34 cellular contexts compared by ENCODE assay signal in genomic region chr15:88014492-88014891, GRCh38.
"Had no signal": no experiment of that assay in that cellular context is flagged by ENCODE, and none has a peak within 500 bp of the region (broad histone marks: within the 10 kb centered on the region; RNA-seq: fewer than 3 reads in every experiment).

No MANE protein-coding gene starts in this region.

- H3K36me3 Mint-ChIP-seq: activated CD4-positive, alpha-beta memory T cell treated with anti-CD3 and anti-CD28 coated beads for 36 hours; activated CD8-positive, alpha-beta memory T cell treated with anti-CD3 and anti-CD28 coated beads, Interleukin-2, amount 10 ng/mL, durations not matched to agents 7 days and 5 days; activated naive CD4-positive, alpha-beta T cell treated with anti-CD3 and anti-CD28 coated beads, Interleukin-2, amount 50 U/mL, for 24 hours; activated naive CD8-positive, alpha-beta T cell treated with anti-CD3 and anti-CD28 coated beads for 36 hours had no signal

- H3K4me3 Mint-ChIP-seq: activated CD4-positive, alpha-beta memory T cell treated with anti-CD3 and anti-CD28 coated beads for 36 hours; activated CD4-positive, alpha-beta T cell treated with anti-CD3 and anti-CD28 coated beads for 36 hours; activated CD4-positive, alpha-beta T cell treated with anti-CD3 and anti-CD28 coated beads, Interleukin-2, amount 10 ng/mL, durations not matched to agents 24 days and 14 days; activated CD8-positive, alpha-beta memory T cell treated with anti-CD3 and anti-CD28 coated beads, Interleukin-2, amount 10 ng/mL, durations not matched to agents 7 days and 5 days; activated CD8-positive, alpha-beta T cell treated with anti-CD3 and anti-CD28 coated beads, Interleukin-2, amount 10 ng/mL, durations not matched to agents 7 days and 5 days; activated naive CD4-positive, alpha-beta T cell treated with anti-CD3 and anti-CD28 coated beads for 36 hours; activated naive CD4-positive, alpha-beta T cell treated with anti-CD3 and anti-CD28 coated beads, Interleukin-2, amount 50 U/mL, for 24 hours; activated naive CD8-positive, alpha-beta T cell treated with anti-CD3 and anti-CD28 coated beads for 36 hours; activated naive CD8-positive, alpha-beta T cell treated with anti-CD3 and anti-CD28 coated beads, Interleukin-2, amount 50 U/mL, for 24 hours; activated T-helper 1 cell treated with anti-CD3 and anti-CD28 coated beads, Interleukin-12 subunit alpha, Interleukin-12 subunit beta, Interleukin-2, Interleukin-4 antibody, amounts not matched to agents 30 ng/mL and 10 ng/mL and 1 ng/mL, durations not matched to agents 14 hours and 24 hours and 36 hours; central memory CD8-positive, alpha-beta T cell; effector memory CD8-positive, alpha-beta T cell had no signal

- H3K4me1 ChIP-seq: adrenal gland, foreskin keratinocyte, gastrocnemius medialis had no signal

- H3K27ac Mint-ChIP-seq: activated CD4-positive, alpha-beta memory T cell treated with anti-CD3 and anti-CD28 coated beads for 36 hours; activated CD4-positive, alpha-beta T cell treated with anti-CD3 and anti-CD28 coated beads for 36 hours; activated CD4-positive, alpha-beta T cell treated with anti-CD3 and anti-CD28 coated beads, Interleukin-2, amount 10 ng/mL, durations not matched to agents 24 days and 14 days; activated CD8-positive, alpha-beta memory T cell treated with anti-CD3 and anti-CD28 coated beads, Interleukin-2, amount 10 ng/mL, durations not matched to agents 7 days and 5 days; activated CD8-positive, alpha-beta T cell treated with anti-CD3 and anti-CD28 coated beads, Interleukin-2, amount 10 ng/mL, durations not matched to agents 7 days and 5 days; activated naive CD4-positive, alpha-beta T cell treated with anti-CD3 and anti-CD28 coated beads for 36 hours; activated naive CD4-positive, alpha-beta T cell treated with anti-CD3 and anti-CD28 coated beads, Interleukin-2, amount 50 U/mL, for 24 hours; activated naive CD8-positive, alpha-beta T cell treated with anti-CD3 and anti-CD28 coated beads for 36 hours; activated naive CD8-positive, alpha-beta T cell treated with anti-CD3 and anti-CD28 coated beads, Interleukin-2, amount 50 U/mL, for 24 hours; activated T-helper 1 cell treated with anti-CD3 and anti-CD28 coated beads, Interleukin-12 subunit alpha, Interleukin-12 subunit beta, Interleukin-2, Interleukin-4 antibody, amounts not matched to agents 30 ng/mL and 10 ng/mL and 1 ng/mL, durations not matched to agents 14 hours and 24 hours and 36 hours; activated T-helper 2 cell treated with anti-CD3 and anti-CD28 coated beads, Interferon-gamma antibody, Interleukin-2, Interleukin-4, amounts not matched to agents 10 μg/mL and 5 μg/mL and 100 μg/mL, durations not matched to agents 14 hours and 24 hours and 36 hours; effector memory CD8-positive, alpha-beta T cell had no signal

- ATAC-seq: activated CD4-positive, alpha-beta T cell treated with anti-CD3 and anti-CD28 coated beads for 36 hours; activated CD8-positive, alpha-beta memory T cell treated with anti-CD3 and anti-CD28 coated beads, Interleukin-2, amount 10 ng/mL, durations not matched to agents 7 days and 5 days; activated CD8-positive, alpha-beta T cell treated with anti-CD3 and anti-CD28 coated beads, Interleukin-2, amount 10 ng/mL, durations not matched to agents 7 days and 5 days; activated naive CD8-positive, alpha-beta T cell treated with anti-CD3 and anti-CD28 coated beads, Interleukin-2, amount 50 U/mL, for 24 hours; effector memory CD8-positive, alpha-beta T cell; foreskin keratinocyte; gastrocnemius medialis had no signal

- H3K9me3 ChIP-seq: adrenal gland, esophagus muscularis mucosa, gastrocnemius medialis, heart left ventricle had no signal

- H3K27me3 Mint-ChIP-seq: activated CD4-positive, alpha-beta memory T cell treated with anti-CD3 and anti-CD28 coated beads for 36 hours; activated CD4-positive, alpha-beta T cell treated with anti-CD3 and anti-CD28 coated beads for 36 hours; activated CD4-positive, alpha-beta T cell treated with anti-CD3 and anti-CD28 coated beads, Interleukin-2, amount 10 ng/mL, durations not matched to agents 24 days and 14 days; activated CD8-positive, alpha-beta memory T cell treated with anti-CD3 and anti-CD28 coated beads, Interleukin-2, amount 10 ng/mL, durations not matched to agents 7 days and 5 days; activated naive CD4-positive, alpha-beta T cell treated with anti-CD3 and anti-CD28 coated beads, Interleukin-2, amount 50 U/mL, for 24 hours; activated naive CD8-positive, alpha-beta T cell treated with anti-CD3 and anti-CD28 coated beads, Interleukin-2, amount 50 U/mL, for 24 hours had no signal

- H3K27me3 ChIP-seq: adrenal gland, brain microvascular endothelial cell, foreskin keratinocyte, gastrocnemius medialis, heart left ventricle had no signal

- H3K36me3 ChIP-seq: adrenal gland, brain microvascular endothelial cell, esophagus muscularis mucosa, gastrocnemius medialis, heart left ventricle had no signal

- H3K4me1 Mint-ChIP-seq: activated CD4-positive, alpha-beta T cell treated with anti-CD3 and anti-CD28 coated beads for 36 hours; activated CD4-positive, alpha-beta T cell treated with anti-CD3 and anti-CD28 coated beads, Interleukin-2, amount 10 ng/mL, durations not matched to agents 24 days and 14 days; activated CD8-positive, alpha-beta memory T cell treated with anti-CD3 and anti-CD28 coated beads, Interleukin-2, amount 10 ng/mL, durations not matched to agents 7 days and 5 days; activated naive CD4-positive, alpha-beta T cell treated with anti-CD3 and anti-CD28 coated beads, Interleukin-2, amount 50 U/mL, for 24 hours; activated naive CD8-positive, alpha-beta T cell treated with anti-CD3 and anti-CD28 coated beads for 36 hours; activated naive CD8-positive, alpha-beta T cell treated with anti-CD3 and anti-CD28 coated beads, Interleukin-2, amount 50 U/mL, for 24 hours; central memory CD8-positive, alpha-beta T cell had no signal

- H3K27ac ChIP-seq: adrenal gland, brain microvascular endothelial cell, foreskin keratinocyte, gastrocnemius medialis had no signal

- H3K9me3 Mint-ChIP-seq: activated CD4-positive, alpha-beta memory T cell treated with anti-CD3 and anti-CD28 coated beads for 36 hours; activated CD4-positive, alpha-beta T cell treated with anti-CD3 and anti-CD28 coated beads, Interleukin-2, amount 10 ng/mL, durations not matched to agents 24 days and 14 days; activated naive CD4-positive, alpha-beta T cell treated with anti-CD3 and anti-CD28 coated beads for 36 hours; activated naive CD4-positive, alpha-beta T cell treated with anti-CD3 and anti-CD28 coated beads, Interleukin-2, amount 50 U/mL, for 24 hours; activated naive CD8-positive, alpha-beta T cell treated with anti-CD3 and anti-CD28 coated beads for 36 hours; activated naive CD8-positive, alpha-beta T cell treated with anti-CD3 and anti-CD28 coated beads, Interleukin-2, amount 50 U/mL, for 24 hours; activated T-helper 1 cell treated with anti-CD3 and anti-CD28 coated beads, Interleukin-12 subunit alpha, Interleukin-12 subunit beta, Interleukin-2, Interleukin-4 antibody, amounts not matched to agents 30 ng/mL and 10 ng/mL and 1 ng/mL, durations not matched to agents 14 hours and 24 hours and 36 hours; activated T-helper 2 cell treated with anti-CD3 and anti-CD28 coated beads, Interferon-gamma antibody, Interleukin-2, Interleukin-4, amounts not matched to agents 10 μg/mL and 5 μg/mL and 100 μg/mL, durations not matched to agents 14 hours and 24 hours and 36 hours; central memory CD8-positive, alpha-beta T cell; effector memory CD8-positive, alpha-beta T cell had no signal

- FAIRE-seq: bronchial epithelial cell had no signal

- DNase-seq: activated CD4-positive, alpha-beta memory T cell treated with anti-CD3 and anti-CD28 coated beads for 36 hours; activated CD4-positive, alpha-beta T cell treated with anti-CD3 and anti-CD28 coated beads for 36 hours; activated CD4-positive, alpha-beta T cell treated with anti-CD3 and anti-CD28 coated beads, Interleukin-2, amount 10 ng/mL, durations not matched to agents 24 days and 14 days; activated CD4-positive, CD25-positive, alpha-beta regulatory T cell; activated CD4-positive, CD25-positive, alpha-beta regulatory T cell treated with anti-CD3 and anti-CD28 coated beads, Interleukin-2, amount 50 U/mL, for 72 hours; activated CD8-positive, alpha-beta memory T cell treated with anti-CD3 and anti-CD28 coated beads, Interleukin-2, amount 10 ng/mL, durations not matched to agents 7 days and 5 days; activated CD8-positive, alpha-beta memory T cell treated with anti-CD3 and anti-CD28 coated beads, Interleukin-2, amount 50 U/mL, for 4 hours; activated CD8-positive, alpha-beta T cell treated with anti-CD3 and anti-CD28 coated beads, Interleukin-2, amount 10 ng/mL, durations not matched to agents 7 days and 5 days; activated effector memory CD4-positive, alpha-beta T cell treated with anti-CD3 and anti-CD28 coated beads, Interleukin-2, amount 50 U/mL, for 16 hours; activated naive CD4-positive, alpha-beta T cell treated with anti-CD3 and anti-CD28 coated beads for 36 hours; activated naive CD8-positive, alpha-beta T cell treated with anti-CD3 and anti-CD28 coated beads for 36 hours; activated naive CD8-positive, alpha-beta T cell treated with anti-CD3 and anti-CD28 coated beads, Interleukin-2, amount 50 U/mL, for 24 hours; activated T-cell treated with anti-CD3 and anti-CD28 coated beads, Interleukin-2, amount 50 U/mL, for 1 hour; activated T-cell treated with anti-CD3 and anti-CD28 coated beads, Interleukin-2, amount 50 U/mL, for 48 hours; adrenal gland; aorta; brain microvascular endothelial cell; cortex of kidney; dermis blood vessel endothelial cell; effector CD4-positive, alpha-beta T cell; effector memory CD8-positive, alpha-beta T cell; erythroblast; foreskin keratinocyte; gastrocnemius medialis; glutamatergic neuron; T-helper 1 cell; T-helper 2 cell had no signal

- H3K4me3 ChIP-seq: adrenal gland, gastrocnemius medialis had no signal
